Comparison of ENCODE assay signal across 1 cellular context in genomic region chr3:134794950-134795775, GRCh38.
A peak's percentile ranks its signal among the peaks of the same experiment; 100 is the strongest.
TF ChIP-seq lines count a peak whose summit lies in the region.

Gene EPHB1 (plus strand): TSS chr3:134795260.

TF ChIP-seq in HEK293, 187 proteins besides CTCF, POLR2A, EP300 and RAD21 (continued from another document and continues in another):
- TF ChIP-seq IKZF3 (tag by site-specific recombination; IDR thresholded peaks at IDR 0.05) (no peak), ZNF501 (tag by site-specific recombination; IDR thresholded peaks at IDR 0.05) (peak; percentile 79; the same call in 1 of the 2 replicates), ZNF266 (tag by site-specific recombination; IDR thresholded peaks at IDR 0.05; ENCODE audit: low read depth) (no peak), ZNF600 (tag by site-specific recombination; IDR thresholded peaks at IDR 0.05) (peak; percentile 93), ZNF610 (tag by site-specific recombination; IDR thresholded peaks at IDR 0.05; ENCODE audit: borderline replicate concordance) (0 out of 2 replicates have a peak, but pooled peaks have one; percentile 30), ZNF530 (tag by site-specific recombination; IDR thresholded peaks at IDR 0.05; ENCODE audit: low read depth) (no peak), ZBTB6 (tag by site-specific recombination; IDR thresholded peaks at IDR 0.05) (peak; percentile 46; the same call in 1 of the 2 replicates), SP3 (tag by site-specific recombination; IDR thresholded peaks at IDR 0.05) (peak; percentile 26; the same call in 1 of the 2 replicates), GFI1B (tag by site-specific recombination; IDR thresholded peaks at IDR 0.05) (no peak), ZNF248 (tag by site-specific recombination; IDR thresholded peaks at IDR 0.05) (no peak), ZNF473 (tag by site-specific recombination; IDR thresholded peaks at IDR 0.05) (no peak), ZFP69B (tag by site-specific recombination; IDR thresholded peaks at IDR 0.05) (peak; percentile 59), KLF9 (tag by site-specific recombination; IDR thresholded peaks at IDR 0.05; ENCODE audit: low read depth) (peak; percentile 96), HOXD13 (CRISPR knock-in tag; IDR thresholded peaks at IDR 0.05; ENCODE audit: borderline replicate concordance) (no peak), ZNF692 (tag by site-specific recombination; IDR thresholded peaks at IDR 0.05) (peak; percentile 78; the same call in 1 of the 2 replicates), ZNF514 (tag by site-specific recombination; IDR thresholded peaks at IDR 0.05) (no peak), ZNF837 (tag by site-specific recombination; IDR thresholded peaks at IDR 0.05) (peak; percentile 85; the same call in 1 of the 2 replicates), ZNF529 (tag by site-specific recombination; IDR thresholded peaks at IDR 0.05; ENCODE audit: insufficient replicate concordance) (no peak), ZXDB (tag by site-specific recombination; IDR thresholded peaks at IDR 0.05) (peak; percentile 60; the same call in 1 of the 2 replicates), ZNF239 (tag by site-specific recombination; IDR thresholded peaks at IDR 0.05) (no peak), YY2 (tag by site-specific recombination; IDR thresholded peaks at IDR 0.05) (no peak), SALL2 (tag by site-specific recombination; IDR thresholded peaks at IDR 0.05; ENCODE audit: borderline replicate concordance) (no peak), ZNF132 (tag by site-specific recombination; IDR thresholded peaks at IDR 0.05; ENCODE audit: borderline replicate concordance) (no peak), PRDM2 (tag by site-specific recombination; IDR thresholded peaks at IDR 0.05; ENCODE audit: borderline replicate concordance) (no peak), ZSCAN30 (tag by site-specific recombination; IDR thresholded peaks at IDR 0.05) (peak; percentile 39; the same call in 1 of the 2 replicates), ZNF16 (tag by site-specific recombination; IDR thresholded peaks at IDR 0.05; ENCODE audit: low read depth) (no peak), ZNF658 (tag by site-specific recombination; IDR thresholded peaks at IDR 0.05) (no peak), ZNF629 (tag by site-specific recombination; IDR thresholded peaks at IDR 0.05) (peak; percentile 58), ZNF623 (tag by site-specific recombination; IDR thresholded peaks at IDR 0.05) (0 out of 2 replicates have a peak, but pooled peaks have one; percentile 16), ZNF157 (tag by site-specific recombination; IDR thresholded peaks at IDR 0.05) (no peak), ZNF24 (tag by site-specific recombination; IDR thresholded peaks at IDR 0.05) (peak; percentile 86; the same call in 1 of the 2 replicates), ZNF23 (tag by site-specific recombination; IDR thresholded peaks at IDR 0.05; ENCODE audit: borderline replicate concordance) (no peak), GLIS1 (tag by site-specific recombination; IDR thresholded peaks at IDR 0.05) (peak; percentile 95), ZNF549 (tag by site-specific recombination; IDR thresholded peaks at IDR 0.05) (no peak), ZNF792 (tag by site-specific recombination; IDR thresholded peaks at IDR 0.05) (no peak), ZNF513 (tag by site-specific recombination; IDR thresholded peaks at IDR 0.05) (no peak), ZBTB11 (tag by site-specific recombination; conservative IDR thresholded peaks at IDR 0.05; ENCODE audit: low read depth) (peak; percentile 52), ZNF626 (tag by site-specific recombination; IDR thresholded peaks at IDR 0.05) (no peak), ZBTB7A (tag by site-specific recombination; IDR thresholded peaks at IDR 0.05; ENCODE audit: low read depth) (peak; percentile 84; the same call in 1 of the 2 replicates), ZNF221 (tag by site-specific recombination; IDR thresholded peaks at IDR 0.05; ENCODE audit: borderline replicate concordance) (no peak), ZNF639 (tag by site-specific recombination; IDR thresholded peaks at IDR 0.05) (peak; percentile 52; the same call in 1 of the 2 replicates), ZNF48 (tag by site-specific recombination; IDR thresholded peaks at IDR 0.05) (no peak), ZNF544 (tag by site-specific recombination; IDR thresholded peaks at IDR 0.05) (no peak)
- TF ChIP-seq, protein P1, sequence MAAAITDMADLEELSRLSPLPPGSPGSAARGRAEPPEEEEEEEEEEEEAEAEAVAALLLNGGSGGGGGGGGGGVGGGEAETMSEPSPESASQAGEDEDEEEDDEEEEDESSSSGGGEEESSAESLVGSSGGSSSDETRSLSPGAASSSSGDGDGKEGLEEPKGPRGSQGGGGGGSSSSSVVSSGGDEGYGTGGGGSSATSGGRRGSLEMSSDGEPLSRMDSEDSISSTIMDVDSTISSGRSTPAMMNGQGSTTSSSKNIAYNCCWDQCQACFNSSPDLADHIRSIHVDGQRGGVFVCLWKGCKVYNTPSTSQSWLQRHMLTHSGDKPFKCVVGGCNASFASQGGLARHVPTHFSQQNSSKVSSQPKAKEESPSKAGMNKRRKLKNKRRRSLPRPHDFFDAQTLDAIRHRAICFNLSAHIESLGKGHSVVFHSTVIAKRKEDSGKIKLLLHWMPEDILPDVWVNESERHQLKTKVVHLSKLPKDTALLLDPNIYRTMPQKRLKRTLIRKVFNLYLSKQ (tag by site-specific recombination; IDR thresholded peaks at IDR 0.05; ENCODE audit: borderline replicate concordance), result no peak
- TF ChIP-seq, protein P2, sequence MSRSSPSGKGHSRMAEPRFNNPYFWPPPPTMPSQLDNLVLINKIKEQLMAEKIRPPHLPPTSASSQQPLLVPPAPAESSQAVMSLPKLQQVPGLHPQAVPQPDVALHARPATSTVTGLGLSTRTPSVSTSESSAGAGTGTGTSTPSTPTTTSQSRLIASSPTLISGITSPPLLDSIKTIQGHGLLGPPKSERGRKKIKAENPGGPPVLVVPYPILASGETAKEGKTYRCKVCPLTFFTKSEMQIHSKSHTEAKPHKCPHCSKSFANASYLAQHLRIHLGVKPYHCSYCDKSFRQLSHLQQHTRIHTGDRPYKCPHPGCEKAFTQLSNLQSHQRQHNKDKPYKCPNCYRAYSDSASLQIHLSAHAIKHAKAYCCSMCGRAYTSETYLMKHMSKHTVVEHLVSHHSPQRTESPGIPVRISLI (tag by site-specific recombination; IDR thresholded peaks at IDR 0.05), result no peak; the same call in 1 of the 2 replicates
